14 cellular contexts compared by ENCODE assay signal in genomic region chr14:22572562-22573058, GRCh38. TPM values are rescaled to one million over a fixed set of nuclear protein-coding genes. Genes with fewer than 3 reads are reported as not detected.
A peak's percentile ranks its signal among the peaks of the same experiment; 100 is the strongest.
DNase-seq lines count a peak whose midpoint lies in the region; ATAC-seq and TF ChIP-seq lines count a peak whose summit lies in the region.
"Had no signal": no experiment of that assay in that cellular context is flagged by ENCODE, and none has a peak within 500 bp of the region (broad histone marks: within the 10 kb centered on the region; RNA-seq: fewer than 3 reads in every experiment).

No MANE protein-coding gene starts in this region.

- ATAC-seq in RWPE2 (ENCODE audit: low read depth) (peak; percentile 87), HG03025 (IDR thresholded peaks at IDR 0.05; ENCODE audit: low FRiP score, unreplicated experiment) (no peak), psoas muscle (no peak)
- ATAC-seq: upper lobe of right lung had no signal

- H3K9ac ChIP-seq in skeletal muscle satellite cell (ENCODE audit: low read depth, low read length) = peak overlapping the region; percentile 41

- intact Hi-C loops in activated CD4-positive, alpha-beta T cell treated with anti-CD3 and anti-CD28 coated beads, Interleukin-2, amount 10 ng/mL, durations not matched to agents 24 days and 14 days (cut with micrococcal nuclease) = loop anchor here (5.0 kb wide), 1 partner anchor 300 kb away; the partner anchor contains the start of gene LRP10
- intact Hi-C loops in psoas muscle (cut with DNase I) = loop anchor here in 1 of 2 donors (5.0 kb wide), 1 partner anchor 80 kb away; no protein-coding TSS in a partner anchor

- H3K9me3 Mint-ChIP-seq in activated CD4-positive, alpha-beta T cell treated with anti-CD3 and anti-CD28 coated beads, Interleukin-2, amount 10 ng/mL, durations not matched to agents 24 days and 14 days = no peaks in the 10 kb centered on the region
- H3K9me3 Mint-ChIP-seq in endothelial cell (ENCODE audit: unreplicated experiment) = no peaks in the 10 kb centered on the region

- no peak overlapping the region for H3K4me3 Mint-ChIP-seq in activated CD4-positive, alpha-beta T cell treated with anti-CD3 and anti-CD28 coated beads, Interleukin-2, amount 10 ng/mL, durations not matched to agents 24 days and 14 days
- no peak overlapping the region for H3K4me3 Mint-ChIP-seq in endothelial cell (ENCODE audit: unreplicated experiment)

- WGBS in psoas muscle, 3 donors = 89 to 97% (median 94%) methylated on average over 1 of the region's 1 CpG

- peaks cover 62% of the 10 kb centered on the region for H3K36me3 Mint-ChIP-seq in activated CD4-positive, alpha-beta T cell treated with anti-CD3 and anti-CD28 coated beads, Interleukin-2, amount 10 ng/mL, durations not matched to agents 24 days and 14 days (ENCODE audit: low read depth)
- peaks cover 16% of the 10 kb centered on the region for H3K36me3 Mint-ChIP-seq in endothelial cell (ENCODE audit: low read depth, unreplicated experiment)

- no peaks in the 10 kb centered on the region for H3K27me3 Mint-ChIP-seq in activated CD4-positive, alpha-beta T cell treated with anti-CD3 and anti-CD28 coated beads, Interleukin-2, amount 10 ng/mL, durations not matched to agents 24 days and 14 days
- peaks cover 5% of the 10 kb centered on the region for H3K27me3 Mint-ChIP-seq in endothelial cell (ENCODE audit: unreplicated experiment)

- no peak for TF ChIP-seq CTCF in RWPE2 (IDR thresholded peaks at IDR 0.05; ENCODE audit: poor library complexity, severe bottlenecking)
- TF ChIP-seq CTCF in endothelial cell (IDR thresholded peaks at IDR 0.05; ENCODE audit: unreplicated experiment) = no peak
- no peak for TF ChIP-seq CTCF in psoas muscle (IDR thresholded peaks at IDR 0.05)

- no peaks in the 10 kb centered on the region for H3K27me3 ChIP-seq in RWPE2 (ENCODE audit: insufficient read depth, poor library complexity, severe bottlenecking)
- H3K27me3 ChIP-seq in skeletal muscle satellite cell (ENCODE audit: control insufficient read depth, insufficient read depth, low read length) = no peaks in the 10 kb centered on the region
- H3K27me3 ChIP-seq in psoas muscle (ENCODE audit: insufficient read depth in 3 of 3, low read length in 2 of 3) = no peaks in the 10 kb centered on the region
- H3K27me3 ChIP-seq: upper lobe of right lung had no signal

- H3K4me2 ChIP-seq in skeletal muscle satellite cell (ENCODE audit: low read length) = peak overlapping the region; percentile 1

- H3K27ac Mint-ChIP-seq in activated CD4-positive, alpha-beta T cell treated with anti-CD3 and anti-CD28 coated beads, Interleukin-2, amount 10 ng/mL, durations not matched to agents 24 days and 14 days = peak overlapping the region; percentile 46
- H3K27ac Mint-ChIP-seq in endothelial cell (ENCODE audit: unreplicated experiment) = peak overlapping the region; percentile 30

- no peak for DNase-seq in activated CD4-positive, alpha-beta T cell treated with anti-CD3 and anti-CD28 coated beads, Interleukin-2, amount 10 ng/mL, durations not matched to agents 24 days and 14 days
- no peak for DNase-seq in activated CD4-positive, alpha-beta T cell treated with anti-CD3 and anti-CD28 coated beads, Interleukin-2, amount 50 U/mL, for 1 hour
- DNase-seq in RWPE2 (ENCODE audit: low spot score) (no peak), endothelial cell (ENCODE audit: low spot score) (no peak), NCI-H2227 treated with DMSO at 0.1 percent for 48 hours (lab: John Stamatoyannopoulos, UW) (no peak), psoas muscle (no peak)
- DNase-seq: ACHN; activated CD8-positive, alpha-beta memory T cell treated with anti-CD3 and anti-CD28 coated beads, Interleukin-2, amount 50 U/mL, for 4 hours; central memory CD4-positive, alpha-beta T cell; NCI-H1105 treated with DMSO at 0.1 percent for 48 hours; upper lobe of right lung had no signal

- H3K36me3 ChIP-seq in RWPE2 (ENCODE audit: low read depth) (peaks cover 89% of the 10 kb centered on the region), skeletal muscle satellite cell (ENCODE audit: insufficient read depth, low read length) (peaks cover 67% of the 10 kb centered on the region), psoas muscle (ENCODE audit: insufficient read depth in 1 of 2, low read depth in 1 of 2) (peaks cover 3 to 45% of the 10 kb centered on the region in 2 donors)
- H3K36me3 ChIP-seq: prostate gland had no signal

- H3K4me1 ChIP-seq in RWPE2 (ENCODE audit: insufficient read depth, poor library complexity, severe bottlenecking) (peaks cover 14% of the 10 kb centered on the region), skeletal muscle satellite cell (ENCODE audit: control insufficient read depth, insufficient read depth, low read length) (peaks cover 23% of the 10 kb centered on the region), psoas muscle (peaks cover 14% of the 10 kb centered on the region)
- H3K4me1 ChIP-seq: prostate gland had no signal

- no peak overlapping the region for H3K4me3 ChIP-seq in RWPE2 (ENCODE audit: severe bottlenecking)
- no peak overlapping the region for H3K4me3 ChIP-seq in skeletal muscle satellite cell (ENCODE audit: low read length)
- H3K4me3 ChIP-seq in psoas muscle = no peak overlapping the region
- H3K4me3 ChIP-seq: prostate gland, upper lobe of right lung had no signal

- peaks cover 51% of the 10 kb centered on the region for H3K4me1 Mint-ChIP-seq in activated CD4-positive, alpha-beta T cell treated with anti-CD3 and anti-CD28 coated beads, Interleukin-2, amount 10 ng/mL, durations not matched to agents 24 days and 14 days
- peaks cover 7% of the 10 kb centered on the region for H3K4me1 Mint-ChIP-seq in endothelial cell (ENCODE audit: unreplicated experiment)

- H3K9me3 ChIP-seq in RWPE2 (ENCODE audit: severe bottlenecking) = no peaks in the 10 kb centered on the region
- no peaks in the 10 kb centered on the region for H3K9me3 ChIP-seq in skeletal muscle satellite cell (replicated peaks; ENCODE audit: low read length)
- H3K9me3 ChIP-seq in psoas muscle = no peaks in the 10 kb centered on the region
- H3K9me3 ChIP-seq: prostate gland, upper lobe of right lung had no signal

- H3K27ac ChIP-seq in RWPE2 (ENCODE audit: poor library complexity, severe bottlenecking) = peak overlapping the region; percentile 64
- no peak overlapping the region for H3K27ac ChIP-seq in psoas muscle
- H3K27ac ChIP-seq: prostate gland, upper lobe of right lung had no signal

RNA-seq across cellular contexts. Expression of gene DAD1, which starts 16.4 kb away (rescaled TPM):
- 255 and 266 TPM in 2 replicates for total RNA-seq in activated CD4-positive, alpha-beta T cell treated with anti-CD3 and anti-CD28 coated beads, Interleukin-2, amount 10 ng/mL, durations not matched to agents 24 days and 14 days
- total RNA-seq in endothelial cell (ENCODE audit: unreplicated experiment) (250 TPM), psoas muscle (100 to 1,000 TPM in 3 of 4 donors, 10 to 100 TPM in 1; 77.8 to 118 (median 106) TPM)
- total RNA-seq in skeletal muscle satellite cell (2012; rRNA removed) = 463 and 696 TPM in 2 replicates
- polyA plus RNA-seq in psoas muscle = 100 to 1,000 TPM; 201 to 277 (median 262) TPM

RNA-seq across cellular contexts. Expression of gene ABHD4, which starts 25.5 kb away (rescaled TPM):
- 9.7 and 10.3 TPM in 2 replicates for total RNA-seq in activated CD4-positive, alpha-beta T cell treated with anti-CD3 and anti-CD28 coated beads, Interleukin-2, amount 10 ng/mL, durations not matched to agents 24 days and 14 days
- total RNA-seq in endothelial cell (ENCODE audit: unreplicated experiment) = 77.7 TPM
- total RNA-seq in skeletal muscle satellite cell (2012; rRNA removed) = 8.6 and 11.6 TPM in 2 replicates
- total RNA-seq in psoas muscle = 10 to 100 TPM; 15.6 to 37.2 (median 25.4) TPM
- polyA plus RNA-seq in psoas muscle = 10 to 100 TPM in 2 of 3 donors, 1 to 10 TPM in 1; 6.1 to 64.0 (median 26.4) TPM
